ENCODE assay signal across 8 cellular contexts in the genomic region with DNA sequence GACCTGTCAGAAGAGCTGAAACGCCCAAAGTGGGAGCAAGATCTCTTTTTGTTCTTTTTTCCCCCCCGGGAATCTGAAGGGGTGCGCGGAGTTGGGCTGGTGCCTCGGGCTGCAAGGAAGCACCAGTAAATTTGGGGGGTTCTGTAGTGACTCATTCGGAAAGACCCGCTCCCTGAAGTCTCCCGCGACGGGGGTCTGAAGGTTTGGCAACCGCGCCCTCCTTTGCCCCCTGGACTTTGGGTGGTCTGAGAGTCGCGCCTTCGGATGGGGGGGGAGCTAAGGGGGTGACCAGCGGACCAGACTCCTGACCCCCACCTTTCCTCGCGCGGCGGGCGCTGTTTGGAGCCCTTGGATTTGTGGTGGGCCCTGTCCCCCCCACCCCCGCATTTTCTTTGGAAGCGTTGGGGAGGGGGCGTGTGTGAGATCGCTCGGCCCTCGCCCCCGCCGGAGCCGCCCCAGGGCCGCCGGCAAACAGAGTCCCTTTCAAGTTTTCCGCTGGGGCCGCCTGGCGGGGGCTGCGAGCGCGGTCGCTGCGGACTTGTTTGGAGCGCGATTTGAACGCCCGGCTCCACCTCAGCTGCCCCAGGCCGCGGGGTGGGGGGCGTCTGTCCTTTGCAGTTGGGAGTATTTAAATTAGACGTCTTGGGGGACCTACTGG. TPM values are rescaled to one million over a fixed set of nuclear protein-coding genes. Genes with fewer than 3 reads are reported as not detected.
DNase-seq lines count a peak whose midpoint lies in the region; ATAC-seq and TF ChIP-seq lines count a peak whose summit lies in the region.

No MANE protein-coding gene starts in this region.

- peak in 2 of 4 experiments; percentile 50 to 57 for TF ChIP-seq CTCF in prostate gland (IDR thresholded peaks at IDR 0.05)

- H3K4me3 Mint-ChIP-seq in activated CD8-positive, alpha-beta memory T cell treated with anti-CD3 and anti-CD28 coated beads, Interleukin-2, amount 10 ng/mL, durations not matched to agents 7 days and 5 days: peak overlapping the region; percentile 57
- H3K4me3 Mint-ChIP-seq in activated CD8-positive, alpha-beta T cell treated with anti-CD3 and anti-CD28 coated beads, Interleukin-2, amount 10 ng/mL, durations not matched to agents 7 days and 5 days: peak overlapping the region; percentile 69

- no peaks in the 10 kb centered on the region for H3K36me3 Mint-ChIP-seq in activated CD8-positive, alpha-beta memory T cell treated with anti-CD3 and anti-CD28 coated beads, Interleukin-2, amount 10 ng/mL, durations not matched to agents 7 days and 5 days
- no peaks in the 10 kb centered on the region for H3K36me3 Mint-ChIP-seq in activated CD8-positive, alpha-beta T cell treated with anti-CD3 and anti-CD28 coated beads, Interleukin-2, amount 10 ng/mL, durations not matched to agents 7 days and 5 days (ENCODE audit: low read depth)

- CTCF ChIA-PET in activated CD8-positive, alpha-beta memory T cell treated with anti-CD3 and anti-CD28 coated beads, Interleukin-2, amount 10 ng/mL, durations not matched to agents 7 days and 5 days (lab: Charles Lee): interaction anchor here (1.2 to 9.0 kb wide), 6 partner anchors 14 to 125 kb away, joined by 4 to 109 read pairs (median 5); no protein-coding TSS in a partner anchor
- CTCF ChIA-PET in activated CD8-positive, alpha-beta T cell treated with anti-CD3 and anti-CD28 coated beads, Interleukin-2, amount 10 ng/mL, durations not matched to agents 7 days and 5 days (lab: Charles Lee): interaction anchor here (0.7 to 8.8 kb wide), 6 partner anchors 15 to 228 kb away, joined by 3 to 100 read pairs (median 4); no protein-coding TSS in a partner anchor

- no peaks in the 10 kb centered on the region for H3K36me3 ChIP-seq in prostate gland

- DNase-seq in activated CD8-positive, alpha-beta memory T cell treated with anti-CD3 and anti-CD28 coated beads, Interleukin-2, amount 10 ng/mL, durations not matched to agents 7 days and 5 days: no peak
- no peak for DNase-seq in activated CD8-positive, alpha-beta memory T cell treated with anti-CD3 and anti-CD28 coated beads for 24 hours
- DNase-seq in activated CD8-positive, alpha-beta T cell treated with anti-CD3 and anti-CD28 coated beads, Interleukin-2, amount 10 ng/mL, durations not matched to agents 7 days and 5 days: no peak
- DNase-seq in cardiac septum (ENCODE audit: low spot score) (peak; percentile 75), prostate gland (ENCODE audit: low spot score) (no peak), NCI-H146 (lab: John Stamatoyannopoulos, UW) (no peak), NCI-H345 treated with DMSO at 0.1 percent for 48 hours (lab: John Stamatoyannopoulos, UW; ENCODE audit: unreplicated experiment) (no peak)

- ATAC-seq in activated CD8-positive, alpha-beta memory T cell treated with anti-CD3 and anti-CD28 coated beads, Interleukin-2, amount 10 ng/mL, durations not matched to agents 7 days and 5 days: no peak
- ATAC-seq in activated CD8-positive, alpha-beta T cell treated with anti-CD3 and anti-CD28 coated beads, Interleukin-2, amount 10 ng/mL, durations not matched to agents 7 days and 5 days: no peak
- no peak for ATAC-seq in HG02973 (IDR thresholded peaks at IDR 0.05; ENCODE audit: unreplicated experiment)

- peaks cover 64% of the 10 kb centered on the region for H3K27me3 Mint-ChIP-seq in activated CD8-positive, alpha-beta memory T cell treated with anti-CD3 and anti-CD28 coated beads, Interleukin-2, amount 10 ng/mL, durations not matched to agents 7 days and 5 days
- H3K27me3 Mint-ChIP-seq in activated CD8-positive, alpha-beta T cell treated with anti-CD3 and anti-CD28 coated beads, Interleukin-2, amount 10 ng/mL, durations not matched to agents 7 days and 5 days (ENCODE audit: low read depth): peaks cover 53% of the 10 kb centered on the region

- H3K9me3 ChIP-seq in prostate gland: no peaks in the 10 kb centered on the region

- no peaks in the 10 kb centered on the region for H3K27me3 ChIP-seq in prostate gland (replicated peaks; ENCODE audit: insufficient read depth)

- no peak for TF ChIP-seq POLR2A in prostate gland (IDR thresholded peaks at IDR 0.05)

- intact Hi-C loops in cardiac septum (cut with DNase I) (loop anchor here (5.0 kb wide), 2 partner anchors 37 to 233 kb away; no protein-coding TSS in a partner anchor), prostate gland (cut with DNase I) (no loop called here)

- peaks cover 23% of the 10 kb centered on the region for H3K4me1 ChIP-seq in prostate gland (replicated peaks)

- peak overlapping the region; percentile 79 to 89 for H3K4me3 ChIP-seq in prostate gland

- WGBS in prostate gland: under 1% methylated on average over 28 of the region's 48 CpGs

- no peak overlapping the region for H3K27ac Mint-ChIP-seq in activated CD8-positive, alpha-beta memory T cell treated with anti-CD3 and anti-CD28 coated beads, Interleukin-2, amount 10 ng/mL, durations not matched to agents 7 days and 5 days
- H3K27ac Mint-ChIP-seq in activated CD8-positive, alpha-beta T cell treated with anti-CD3 and anti-CD28 coated beads, Interleukin-2, amount 10 ng/mL, durations not matched to agents 7 days and 5 days: peak overlapping the region; percentile 37

- peak overlapping the region; percentile 88 to 94 for H3K27ac ChIP-seq in prostate gland

- H3K9me3 Mint-ChIP-seq in activated CD8-positive, alpha-beta memory T cell treated with anti-CD3 and anti-CD28 coated beads, Interleukin-2, amount 10 ng/mL, durations not matched to agents 7 days and 5 days (ENCODE audit: low read depth): no peaks in the 10 kb centered on the region
- H3K9me3 Mint-ChIP-seq in activated CD8-positive, alpha-beta T cell treated with anti-CD3 and anti-CD28 coated beads, Interleukin-2, amount 10 ng/mL, durations not matched to agents 7 days and 5 days (ENCODE audit: insufficient read depth): no peaks in the 10 kb centered on the region

- peaks cover 42% of the 10 kb centered on the region for H3K4me1 Mint-ChIP-seq in activated CD8-positive, alpha-beta memory T cell treated with anti-CD3 and anti-CD28 coated beads, Interleukin-2, amount 10 ng/mL, durations not matched to agents 7 days and 5 days
- H3K4me1 Mint-ChIP-seq in activated CD8-positive, alpha-beta T cell treated with anti-CD3 and anti-CD28 coated beads, Interleukin-2, amount 10 ng/mL, durations not matched to agents 7 days and 5 days (ENCODE audit: low read depth): peaks cover 64% of the 10 kb centered on the region

- POLR2A ChIA-PET in activated CD8-positive, alpha-beta T cell treated with anti-CD3 and anti-CD28 coated beads, Interleukin-2, amount 10 ng/mL, durations not matched to agents 7 days and 5 days (lab: Charles Lee): interaction anchor here (1.8 kb wide), 1 partner anchor 13 kb away, joined by 6 read pairs; no protein-coding TSS in a partner anchor

RNA-seq across cellular contexts. Expression of a gene that starts 2.0 kb away (rescaled TPM):
- 1 to 10 TPM; 1.8 to 4.1 TPM for total RNA-seq in activated CD8-positive, alpha-beta memory T cell treated with anti-CD3 and anti-CD28 coated beads, Interleukin-2, amount 10 ng/mL, durations not matched to agents 7 days and 5 days
- total RNA-seq in activated CD8-positive, alpha-beta T cell treated with anti-CD3 and anti-CD28 coated beads, Interleukin-2, amount 10 ng/mL, durations not matched to agents 7 days and 5 days: 1 to 10 TPM; 1.2 to 2.0 TPM
- total RNA-seq in cardiac septum (49.3 TPM), prostate gland (10 to 100 TPM; 47.4 to 47.7 TPM)
